9 cellular contexts compared by ENCODE assay signal in the genomic region with DNA sequence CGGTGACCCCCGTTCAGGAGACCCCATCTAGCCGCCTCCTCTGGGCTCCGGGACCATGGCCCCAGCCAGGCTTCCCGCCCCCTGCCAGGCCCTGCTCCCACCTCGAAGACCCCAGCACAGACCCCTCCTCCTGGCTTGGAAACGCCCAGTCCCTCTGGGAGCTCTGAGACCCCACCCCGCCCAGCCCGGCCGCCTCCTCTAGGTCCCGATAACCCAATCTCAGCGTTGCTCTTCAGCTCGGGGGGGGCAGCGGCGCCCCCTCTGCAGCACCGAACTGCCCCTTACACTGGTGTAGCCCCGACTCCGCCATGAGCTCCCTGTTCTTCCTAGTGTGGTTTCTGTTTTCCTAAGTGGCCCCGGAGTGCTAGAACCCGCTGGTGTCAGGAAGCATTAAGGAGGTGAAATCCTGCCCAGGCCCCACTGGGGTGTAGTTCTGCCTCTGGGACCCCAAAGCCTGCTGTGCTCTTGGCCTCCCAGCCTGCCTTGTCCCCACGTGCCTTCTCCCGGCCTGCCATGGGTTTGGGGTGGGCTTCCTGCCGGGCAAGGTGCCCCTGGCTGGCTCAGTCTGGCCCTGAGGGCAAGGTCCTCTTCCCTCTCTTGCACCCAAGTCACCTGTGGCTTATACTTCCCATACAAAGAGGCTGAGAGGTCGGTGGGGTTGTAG. TPM values are rescaled to one million over a fixed set of nuclear protein-coding genes. Genes with fewer than 3 reads are reported as not detected.
DNase-seq lines count a peak whose midpoint lies in the region; ATAC-seq, FAIRE-seq and TF ChIP-seq lines count a peak whose summit lies in the region.
"Had no signal": no experiment of that assay in that cellular context is flagged by ENCODE, and none has a peak within 500 bp of the region (broad histone marks: within the 10 kb centered on the region; RNA-seq: fewer than 3 reads in every experiment).

No MANE protein-coding gene starts in this region.

- ATAC-seq in GM19395 (IDR thresholded peaks at IDR 0.05; ENCODE audit: unreplicated experiment) = no peak

- peaks cover 3% of the 10 kb centered on the region for H3K4me1 ChIP-seq in HEK293 (ENCODE audit: control insufficient read depth, insufficient read depth, low read length)
- H3K4me1 ChIP-seq in muscle layer of colon (ENCODE audit: insufficient read depth, low read length) = peaks cover 8% of the 10 kb centered on the region

- DNase-seq in 8988T (peak; percentile 2), bronchial epithelial cell (ENCODE audit: low read depth) (no peak), G401 (ENCODE audit: low spot score) (no peak), NCI-H2107 treated with DMSO at 0.1 percent for 48 hours (lab: John Stamatoyannopoulos, UW; ENCODE audit: unreplicated experiment) (no peak)
- DNase-seq in stimulated activated CD4-positive, alpha-beta T cell treated with anti-CD3 and anti-CD28 coated beads, Interleukin-4, amount 100 ng/mL, for 24 hours = no peak

- H3K27me3 ChIP-seq in bronchial epithelial cell (ENCODE audit: control insufficient read depth, insufficient read depth, low read length) = no peaks in the 10 kb centered on the region
- no peaks in the 10 kb centered on the region for H3K27me3 ChIP-seq in muscle layer of colon (ENCODE audit: control insufficient read depth in 1 of 2, insufficient read depth in 2 of 2, low read length in 2 of 2)

- in situ Hi-C loops in G401 (cut with HindIII; ENCODE audit: low sequenced_read_pairs) = no loop called here

- no peak overlapping the region for H3K27ac ChIP-seq in HEK293 (ENCODE audit: extremely low read depth, low read depth, low read length)
- no peak overlapping the region for H3K27ac ChIP-seq in muscle layer of colon (ENCODE audit: low read depth, low read length)
- H3K27ac ChIP-seq: epithelial cell of prostate had no signal

- H3K9me3 ChIP-seq in HEK293 (ENCODE audit: control insufficient read depth, insufficient read depth, low read depth, low read length) (no peaks in the 10 kb centered on the region), muscle layer of colon (ENCODE audit: low read length) (no peaks in the 10 kb centered on the region)

- H3K9ac ChIP-seq in muscle layer of colon (ENCODE audit: low read length) = no peak overlapping the region

- POLR2A ChIA-PET in HEK293 (lab: Yijun Ruan, JAX) = interaction anchor here (0.6 kb wide), 1 partner anchor 99 kb away, joined by 4 read pairs; no protein-coding TSS in a partner anchor

- H3K4me3 ChIP-seq in HEK293 (ENCODE audit: low read depth, low read length) = peak overlapping the region; percentile 72
- H3K4me3 ChIP-seq in bronchial epithelial cell (ENCODE audit: low read depth, low read length) = peak overlapping the region; percentile 75
- peak overlapping the region; percentile 73 to 75 for H3K4me3 ChIP-seq in muscle layer of colon (ENCODE audit: low read depth in 1 of 2, low read length in 2 of 2)

- TF ChIP-seq CTCF in HEK293 (tag by site-specific recombination; IDR thresholded peaks at IDR 0.05) (no peak), bronchial epithelial cell (IDR thresholded peaks at IDR 0.05; ENCODE audit: insufficient read depth, low read length, severe bottlenecking) (no peak)

- FAIRE-seq in bronchial epithelial cell (lab: Jason Lieb, UNC) = no peak

- H3K36me3 ChIP-seq in HEK293 (ENCODE audit: control insufficient read depth in 2 of 2, insufficient read depth in 1 of 2, low read length in 2 of 2) (no peaks in the 10 kb centered on the region), bronchial epithelial cell (ENCODE audit: control insufficient read depth, insufficient read depth, low read length) (no peaks in the 10 kb centered on the region), muscle layer of colon (ENCODE audit: insufficient read depth, low read length) (no peaks in the 10 kb centered on the region)

- CTCF ChIA-PET in HEK293 (lab: Yijun Ruan, JAX) = no interaction called here

TF ChIP-seq in HEK293, 187 proteins besides CTCF, POLR2A, EP300 and RAD21:
- TF ChIP-seq ZNF133 (tag by site-specific recombination; IDR thresholded peaks at IDR 0.05) (no peak), FEZF1 (tag by site-specific recombination; IDR thresholded peaks at IDR 0.05) (no peak), ZNF175 (tag by site-specific recombination; IDR thresholded peaks at IDR 0.05) (no peak), REPIN1 (tag by site-specific recombination; IDR thresholded peaks at IDR 0.05; ENCODE audit: low read depth) (no peak), ZNF2 (tag by site-specific recombination; IDR thresholded peaks at IDR 0.05) (no peak), ZFP37 (tag by site-specific recombination; IDR thresholded peaks at IDR 0.05) (no peak), ZNF10 (tag by site-specific recombination; IDR thresholded peaks at IDR 0.05) (no peak), ZFHX2 (tag by site-specific recombination; conservative IDR thresholded peaks at IDR 0.05) (no peak), ZNF37A (tag by site-specific recombination; IDR thresholded peaks at IDR 0.05) (no peak), ZNF645 (tag by site-specific recombination; IDR thresholded peaks at IDR 0.05) (no peak), ZNF423 (tag by site-specific recombination; IDR thresholded peaks at IDR 0.05) (no peak), ZNF202 (tag by site-specific recombination; IDR thresholded peaks at IDR 0.05; ENCODE audit: borderline replicate concordance) (no peak), ZNF292 (tag by site-specific recombination; IDR thresholded peaks at IDR 0.05; ENCODE audit: borderline replicate concordance, low read depth) (no peak), EGR2 (tag by site-specific recombination; IDR thresholded peaks at IDR 0.05; ENCODE audit: low read depth) (no peak)
- TF ChIP-seq, protein P1, sequence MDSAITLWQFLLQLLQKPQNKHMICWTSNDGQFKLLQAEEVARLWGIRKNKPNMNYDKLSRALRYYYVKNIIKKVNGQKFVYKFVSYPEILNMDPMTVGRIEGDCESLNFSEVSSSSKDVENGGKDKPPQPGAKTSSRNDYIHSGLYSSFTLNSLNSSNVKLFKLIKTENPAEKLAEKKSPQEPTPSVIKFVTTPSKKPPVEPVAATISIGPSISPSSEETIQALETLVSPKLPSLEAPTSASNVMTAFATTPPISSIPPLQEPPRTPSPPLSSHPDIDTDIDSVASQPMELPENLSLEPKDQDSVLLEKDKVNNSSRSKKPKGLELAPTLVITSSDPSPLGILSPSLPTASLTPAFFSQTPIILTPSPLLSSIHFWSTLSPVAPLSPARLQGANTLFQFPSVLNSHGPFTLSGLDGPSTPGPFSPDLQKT (IDR thresholded peaks at IDR 0.05; ENCODE audit: borderline replicate concordance, low read depth, low read length) = no peak
- TF ChIP-seq, protein P2, sequence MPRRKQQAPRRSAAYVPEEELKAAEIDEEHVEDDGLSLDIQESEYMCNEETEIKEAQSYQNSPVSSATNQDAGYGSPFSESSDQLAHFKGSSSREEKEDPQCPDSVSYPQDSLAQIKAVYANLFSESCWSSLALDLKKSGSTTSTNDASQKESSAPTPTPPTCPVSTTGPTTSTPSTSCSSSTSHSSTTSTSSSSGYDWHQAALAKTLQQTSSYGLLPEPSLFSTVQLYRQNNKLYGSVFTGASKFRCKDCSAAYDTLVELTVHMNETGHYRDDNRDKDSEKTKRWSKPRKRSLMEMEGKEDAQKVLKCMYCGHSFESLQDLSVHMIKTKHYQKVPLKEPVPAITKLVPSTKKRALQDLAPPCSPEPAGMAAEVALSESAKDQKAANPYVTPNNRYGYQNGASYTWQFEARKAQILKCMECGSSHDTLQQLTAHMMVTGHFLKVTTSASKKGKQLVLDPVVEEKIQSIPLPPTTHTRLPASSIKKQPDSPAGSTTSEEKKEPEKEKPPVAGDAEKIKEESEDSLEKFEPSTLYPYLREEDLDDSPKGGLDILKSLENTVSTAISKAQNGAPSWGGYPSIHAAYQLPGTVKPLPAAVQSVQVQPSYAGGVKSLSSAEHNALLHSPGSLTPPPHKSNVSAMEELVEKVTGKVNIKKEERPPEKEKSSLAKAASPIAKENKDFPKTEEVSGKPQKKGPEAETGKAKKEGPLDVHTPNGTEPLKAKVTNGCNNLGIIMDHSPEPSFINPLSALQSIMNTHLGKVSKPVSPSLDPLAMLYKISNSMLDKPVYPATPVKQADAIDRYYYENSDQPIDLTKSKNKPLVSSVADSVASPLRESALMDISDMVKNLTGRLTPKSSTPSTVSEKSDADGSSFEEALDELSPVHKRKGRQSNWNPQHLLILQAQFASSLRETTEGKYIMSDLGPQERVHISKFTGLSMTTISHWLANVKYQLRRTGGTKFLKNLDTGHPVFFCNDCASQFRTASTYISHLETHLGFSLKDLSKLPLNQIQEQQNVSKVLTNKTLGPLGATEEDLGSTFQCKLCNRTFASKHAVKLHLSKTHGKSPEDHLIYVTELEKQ (tag by site-specific recombination; IDR thresholded peaks at IDR 0.05; ENCODE audit: borderline replicate concordance) = no peak
TF ChIP-seq in HEK293: peak in this region for 0.

RNA-seq across cellular contexts. Expression of gene MMEL1, which starts 10.7 kb away (rescaled TPM):
- 0.13 TPM in 1 of 2 replicates, not detected in the other for total RNA-seq in bronchial epithelial cell
- 0.47 TPM in 1 of 2 replicates, not detected in the other for total RNA-seq in G401 (2014; rRNA removed; shearing (Covaris generic))

RNA-seq across cellular contexts. Expression of gene PRXL2B, which starts 57.0 kb away (rescaled TPM):
- total RNA-seq in bronchial epithelial cell = 5.2 and 6.8 TPM in 2 replicates
- total RNA-seq in G401 (2014; rRNA removed; shearing (Covaris generic)) = 26.9 and 31.7 TPM in 2 replicates
